Comparison of ENCODE assay signal across 20 cellular contexts in the genomic region with DNA sequence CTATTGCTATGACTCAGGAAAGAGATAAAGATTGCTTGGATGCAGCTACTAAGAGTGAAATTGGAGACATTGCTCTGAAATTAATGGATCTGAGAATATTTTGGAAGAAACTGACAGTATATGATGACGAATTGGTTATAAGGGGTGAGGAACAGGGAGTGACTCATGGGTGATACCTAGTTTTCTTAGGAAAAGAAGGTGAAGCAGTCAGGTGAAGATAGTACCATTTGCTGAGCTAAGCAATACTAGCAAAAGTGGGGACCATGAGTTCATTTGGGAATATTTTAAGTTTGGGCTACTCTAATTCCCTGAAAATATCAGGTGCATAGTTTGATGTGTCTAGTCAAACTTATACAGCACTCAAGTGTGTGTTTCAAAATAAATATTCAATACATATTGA.
DNase-seq lines count a peak whose midpoint lies in the region; ATAC-seq, FAIRE-seq and TF ChIP-seq lines count a peak whose summit lies in the region.
"Had no signal": no experiment of that assay in that cellular context is flagged by ENCODE, and none has a peak within 500 bp of the region (broad histone marks: within the 10 kb centered on the region; RNA-seq: fewer than 3 reads in every experiment).

No MANE protein-coding gene starts in this region.

- ATAC-seq in IMR-90 (ENCODE audit: low read depth) (no peak), K562 (no peak), foreskin keratinocyte (peak; percentile 82), GM18505 (IDR thresholded peaks at IDR 0.05; ENCODE audit: unreplicated experiment) (no peak)

- no peak overlapping the region for H2AK5ac ChIP-seq in IMR-90 (ENCODE audit: low read depth, low read length)

- CTCF ChIA-PET in IMR-90 (lab: Yijun Ruan, JAX), result no interaction called here
- CTCF ChIA-PET in RWPE1 (lab: Yijun Ruan, JAX), result interaction anchor here (0.6 kb wide), 2 partner anchors 630 to 818 kb away, joined by 3 read pairs; no protein-coding TSS in a partner anchor
- CTCF ChIA-PET in K562 (lab: Yijun Ruan, JAX; ENCODE audit: low intra/inter-chr PET ratio), result no interaction called here

- H3K79me2 ChIP-seq in K562 (ENCODE audit: control insufficient read depth, insufficient read depth, low read length) (no peaks in the 10 kb centered on the region), hepatocyte (no peaks in the 10 kb centered on the region)

- H3K9ac ChIP-seq in IMR-90 (ENCODE audit: low read depth, low read length) (no peak overlapping the region), K562 (ENCODE audit: insufficient read depth in 1 of 2, low read depth in 2 of 2, low read length in 2 of 2) (no peak overlapping the region)
- H3K9ac ChIP-seq: BLaER1 had no signal

- TF ChIP-seq CTCF in IMR-90 (conservative IDR thresholded peaks at IDR 0.05; ENCODE audit: low read depth, low read length), result no peak
- no peak for TF ChIP-seq CTCF in RWPE1 (conservative IDR thresholded peaks at IDR 0.05; ENCODE audit: low read depth)
- no peak for TF ChIP-seq CTCF in K562 (IDR thresholded peaks at IDR 0.05 in 2 of 3, conservative IDR thresholded peaks at IDR 0.05 in 1 of 3; ENCODE audit: insufficient read depth in 2 of 3, low read depth in 1 of 3, low read length in 3 of 3)
- TF ChIP-seq CTCF in foreskin keratinocyte (conservative IDR thresholded peaks at IDR 0.05), result no peak
- no peak for TF ChIP-seq CTCF in hepatocyte (IDR thresholded peaks at IDR 0.05; ENCODE audit: poor library complexity)

- no peak overlapping the region for H4K91ac ChIP-seq in IMR-90 (ENCODE audit: insufficient read depth, low read depth, low read length)

- no peaks in the 10 kb centered on the region for H4K20me1 ChIP-seq in IMR-90 (ENCODE audit: insufficient read depth, low read length)
- no peaks in the 10 kb centered on the region for H4K20me1 ChIP-seq in K562 (replicated peaks; ENCODE audit: control insufficient read depth, insufficient read depth, low read length)
- H4K20me1 ChIP-seq in hepatocyte (ENCODE audit: insufficient read depth, poor library complexity, severe bottlenecking), result no peaks in the 10 kb centered on the region
- H4K20me1 ChIP-seq: BLaER1 had no signal

- TF ChIP-seq EP300 in K562 (IDR thresholded peaks at IDR 0.05; ENCODE audit: low read length), result no peak

- no peak overlapping the region for H3K4ac ChIP-seq in IMR-90 (ENCODE audit: low read depth, low read length)

- WGBS in IMR-90 (ENCODE audit: extremely low coverage in 2 of 2, insufficient read length in 1 of 2), 2 experiments, result 14% methylated on average over 1 of the region's 1 CpG; no CpG with 5 or more reads in 1 of the 2 experiments
- WGBS in K562 (ENCODE audit: insufficient coverage, low coverage, missing lambda C conversion rate), result 0% methylated on average over 1 of the region's 1 CpG
- WGBS in hepatocyte (ENCODE audit: low lambda C conversion rate, missing lambda C conversion rate), result 79% methylated on average over 1 of the region's 1 CpG

- in situ Hi-C loops in IMR-90 (cut with MboI; ENCODE audit: low sequenced_read_pairs) (no loop called here), K562 (cut with MboI) (no loop called here)

- H2AK9ac ChIP-seq in IMR-90 (replicated peaks; ENCODE audit: low read depth, low read length, poor library complexity), result no peak overlapping the region

- no peak overlapping the region for H3K14ac ChIP-seq in IMR-90 (replicated peaks; ENCODE audit: low read depth, low read length)

- H3K36me3 ChIP-seq in IMR-90 (ENCODE audit: control insufficient read depth, insufficient read depth, low read length) (no peaks in the 10 kb centered on the region), K562 (ENCODE audit: control insufficient read depth, insufficient read depth, low read length) (no peaks in the 10 kb centered on the region), hepatocyte (replicated peaks; ENCODE audit: insufficient read depth, low read depth) (no peaks in the 10 kb centered on the region)
- H3K36me3 ChIP-seq: BLaER1 had no signal

- H3K4me1 ChIP-seq in IMR-90 (ENCODE audit: control insufficient read depth, insufficient read depth, low read length) (no peaks in the 10 kb centered on the region), K562 (replicated peaks in 1 of 2; ENCODE audit: control insufficient read depth in 2 of 2, insufficient read depth in 2 of 2, low read length in 2 of 2) (no peaks in the 10 kb centered on the region), foreskin keratinocyte (no peaks in the 10 kb centered on the region), hepatocyte (ENCODE audit: insufficient read depth) (no peaks in the 10 kb centered on the region)
- H3K4me1 ChIP-seq: BLaER1 had no signal

- no peak overlapping the region for H3K18ac ChIP-seq in IMR-90 (ENCODE audit: low read depth, low read length)

- H3K23ac ChIP-seq in IMR-90 (ENCODE audit: low read depth, low read length), result no peak overlapping the region

- no peak overlapping the region for H2BK15ac ChIP-seq in IMR-90 (ENCODE audit: low read depth, low read length)

- no TSS peak for BruUV-seq in IMR-90 (replicated peaks; lab: Mats Ljungman, UMichigan)
- BruUV-seq in K562 (replicated peaks; lab: Mats Ljungman, UMichigan), result no TSS peak

- DNase-seq in IMR-90 (no peak), RWPE1 (ENCODE audit: low spot score) (peak; percentile 12), K562 (ENCODE audit: extremely low read depth in 1 of 4, low spot score in 3 of 4) (no peak), foreskin keratinocyte (peak in 1 of 2 donors; percentile 12), hepatocyte (ENCODE audit: low spot score) (no peak), ureter (ENCODE audit: low spot score) (no peak)
- DNase-seq: CD4-positive, alpha-beta T cell; CD8-positive, alpha-beta memory T cell; DMS 273 treated with DMSO at 0.1 percent for 48 hours; DMS53; DMS79 treated with DMSO at 0.1 percent for 48 hours; GF-D8; GOT3; H7; HCEC 1CT had no signal

- dilution Hi-C loops in IMR-90 (cut with HindIII; ENCODE audit: low sequenced_read_pairs, unreplicated experiment), result no loop called here

- no peaks in the 10 kb centered on the region for H3K27me3 ChIP-seq in IMR-90 (ENCODE audit: control insufficient read depth, insufficient read depth, low read length)
- no peaks in the 10 kb centered on the region for H3K27me3 ChIP-seq in K562 (ENCODE audit: control insufficient read depth in 2 of 2, insufficient read depth in 2 of 2, low read length in 2 of 2)
- H3K27me3 ChIP-seq in foreskin keratinocyte, result no peaks in the 10 kb centered on the region
- no peaks in the 10 kb centered on the region for H3K27me3 ChIP-seq in hepatocyte
- H3K27me3 ChIP-seq: BLaER1 had no signal

- H4K5ac ChIP-seq in IMR-90 (ENCODE audit: low read depth, low read length), result no peak overlapping the region

- no peak overlapping the region for H2BK120ac ChIP-seq in IMR-90 (ENCODE audit: low read depth, low read length)

- no peak overlapping the region for H2BK5ac ChIP-seq in IMR-90 (ENCODE audit: low read depth, low read length, poor library complexity, severe bottlenecking)

- H4K8ac ChIP-seq in IMR-90 (ENCODE audit: low read depth in 2 of 2, low read length in 2 of 2), result no peak overlapping the region

- H3K4me2 ChIP-seq in IMR-90 (ENCODE audit: low read depth, low read length) (no peak overlapping the region), K562 (ENCODE audit: insufficient read depth, low read length) (no peak overlapping the region), hepatocyte (no peak overlapping the region)
- H3K4me2 ChIP-seq: BLaER1 had no signal

- no peak overlapping the region for H2BK20ac ChIP-seq in IMR-90 (ENCODE audit: low read depth, low read length)

- TF ChIP-seq RAD21 in IMR-90 (IDR thresholded peaks at IDR 0.05; ENCODE audit: low read length), result no peak
- no peak for TF ChIP-seq RAD21 in K562 (CRISPR knock-in tag; conservative IDR thresholded peaks at IDR 0.05 in 1 of 2, IDR thresholded peaks at IDR 0.05 in 1 of 2)

- no peaks in the 10 kb centered on the region for H3K79me1 ChIP-seq in IMR-90 (ENCODE audit: low read depth in 1 of 2, low read length in 2 of 2)

- no peaks in the 10 kb centered on the region for H3K9me2 ChIP-seq in hepatocyte (replicated peaks; ENCODE audit: insufficient read depth)

- H3K9me1 ChIP-seq in IMR-90 (ENCODE audit: insufficient read depth, low read length) (no peaks in the 10 kb centered on the region), K562 (ENCODE audit: control insufficient read depth, insufficient read depth, low read length) (no peaks in the 10 kb centered on the region)

- no peak overlapping the region for H3K27ac ChIP-seq in IMR-90 (ENCODE audit: insufficient read depth, low read length)
- no peak overlapping the region for H3K27ac ChIP-seq in RWPE1
- H3K27ac ChIP-seq in K562 (ENCODE audit: extremely low read depth, low read depth, low read length), result no peak overlapping the region
- no peak overlapping the region for H3K27ac ChIP-seq in foreskin keratinocyte
- no peak overlapping the region for H3K27ac ChIP-seq in hepatocyte
- H3K27ac ChIP-seq: BLaER1, C4-2B had no signal

- H2AFZ ChIP-seq in IMR-90 (replicated peaks; ENCODE audit: low read length, poor library complexity), result no peak overlapping the region
- H2AFZ ChIP-seq in K562 (ENCODE audit: low read depth, low read length), result no peak overlapping the region
- no peak overlapping the region for H2AFZ ChIP-seq in hepatocyte

- intact Hi-C loops in IMR-90 (cut with micrococcal nuclease), result no loop called here
- intact Hi-C loops in K562 (cut with micrococcal nuclease), result no loop called here

- H3K56ac ChIP-seq in IMR-90 (ENCODE audit: extremely low read depth, insufficient read depth, low read length), result no peak overlapping the region

- TF ChIP-seq POLR2A in IMR-90 (IDR thresholded peaks at IDR 0.05; ENCODE audit: low read depth, low read length), result no peak
- TF ChIP-seq POLR2A in K562 (conservative IDR thresholded peaks at IDR 0.05), result no peak
- no peak for TF ChIP-seq POLR2A in GM18505 (IDR thresholded peaks at IDR 0.05; ENCODE audit: borderline replicate concordance, extremely low read depth, insufficient read depth, insufficient read length)

- H3K4me3 ChIP-seq in IMR-90 (ENCODE audit: insufficient read depth, low read depth, low read length), result no peak overlapping the region
- H3K4me3 ChIP-seq in K562, result no peak overlapping the region
- no peak overlapping the region for H3K4me3 ChIP-seq in hepatocyte
- H3K4me3 ChIP-seq: BLaER1 had no signal

- FAIRE-seq in K562 (lab: Jason Lieb, UNC), result no peak
- FAIRE-seq: D721Med, GM12891 had no signal

- H3K9me3 ChIP-seq in IMR-90 (ENCODE audit: control insufficient read depth, insufficient read depth, low read length) (no peaks in the 10 kb centered on the region), K562 (replicated peaks; ENCODE audit: control insufficient read depth, insufficient read depth, low read depth, low read length) (no peaks in the 10 kb centered on the region), hepatocyte (ENCODE audit: low read depth) (peaks cover 4% of the 10 kb centered on the region)
- H3K9me3 ChIP-seq: BLaER1 had no signal

- POLR2A ChIA-PET in IMR-90 (lab: Charles Lee; ENCODE audit: unreplicated experiment) (no interaction called here), RWPE1 (lab: Yijun Ruan, JAX; ENCODE audit: low non-redundant PET) (no interaction called here), K562 (lab: Yijun Ruan, JAX) (no interaction called here)

TF ChIP-seq in IMR-90, 13 proteins besides CTCF, POLR2A, EP300 and RAD21:
- TF ChIP-seq MAFK (IDR thresholded peaks at IDR 0.05; ENCODE audit: low read depth, low read length) (peak; percentile 90), SMC3 (IDR thresholded peaks at IDR 0.05; ENCODE audit: low read depth, low read length) (no peak)

TF ChIP-seq in K562, 482 proteins besides CTCF, POLR2A, EP300 and RAD21 (continues in another document):
- TF ChIP-seq ILF3 (IDR thresholded peaks at IDR 0.05; ENCODE audit: borderline replicate concordance) (no peak), ZNF212 (CRISPR knock-in tag; IDR thresholded peaks at IDR 0.05) (no peak)
